26 cellular contexts compared by ENCODE assay signal in the genomic region with DNA sequence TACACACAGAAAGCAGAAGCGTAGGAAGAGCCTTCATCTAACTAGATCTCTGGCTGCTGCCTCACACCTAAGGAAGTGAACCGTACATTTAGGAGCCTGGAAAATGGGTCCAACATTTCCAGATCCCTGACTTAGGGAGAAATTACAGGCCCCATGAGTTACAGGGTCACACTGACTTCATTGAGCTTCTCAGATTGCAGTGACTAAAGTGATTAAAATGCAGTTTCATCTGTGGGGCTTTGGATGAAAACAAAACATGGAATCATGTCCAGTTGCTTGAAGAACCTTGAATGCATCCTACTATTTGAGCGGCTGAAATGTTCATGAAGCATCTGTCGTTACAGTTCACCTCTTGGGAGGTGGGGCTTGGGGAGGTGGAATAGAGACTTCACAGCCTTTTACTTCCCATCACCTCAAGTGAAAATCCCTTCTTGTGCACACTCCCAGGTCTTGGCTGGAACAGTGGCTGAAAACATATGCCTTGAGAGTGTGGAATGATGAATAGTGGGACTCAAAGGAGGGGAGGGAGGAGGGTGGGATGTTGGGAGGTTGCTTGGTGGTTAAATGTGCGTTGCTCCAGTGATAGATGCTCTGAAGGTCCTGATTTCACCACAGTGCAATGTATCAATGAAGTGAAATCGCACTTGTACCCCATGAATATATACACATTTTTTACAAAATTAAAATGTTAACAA. TPM values are rescaled to one million over a fixed set of nuclear protein-coding genes. Genes with fewer than 3 reads are reported as not detected.
A peak's percentile ranks its signal among the peaks of the same experiment; 100 is the strongest.
DNase-seq lines count a peak whose midpoint lies in the region; ATAC-seq, FAIRE-seq and TF ChIP-seq lines count a peak whose summit lies in the region.
"Had no signal": no experiment of that assay in that cellular context is flagged by ENCODE, and none has a peak within 500 bp of the region (broad histone marks: within the 10 kb centered on the region; RNA-seq: fewer than 3 reads in every experiment).

No MANE protein-coding gene starts in this region.

- FAIRE-seq in HTR-8/SVneo (lab: Jason Lieb, UNC) (peak; percentile 86), bronchial epithelial cell (lab: Jason Lieb, UNC) (peak; percentile 7)
- FAIRE-seq: GM12878 had no signal

- no peak overlapping the region for H3K4me3 ChIP-seq in bronchial epithelial cell (ENCODE audit: low read depth, low read length)
- H3K4me3 ChIP-seq: GM12878, psoas muscle, SK-N-MC, transverse colon had no signal

- no peaks in the 10 kb centered on the region for H3K36me3 ChIP-seq in bronchial epithelial cell (ENCODE audit: control insufficient read depth, insufficient read depth, low read length)
- H3K36me3 ChIP-seq: neutrophil, transverse colon had no signal

- H3K27me3 ChIP-seq in bronchial epithelial cell (ENCODE audit: control insufficient read depth, insufficient read depth, low read length) = peaks cover 2% of the 10 kb centered on the region
- H3K27me3 ChIP-seq: transverse colon had no signal

- no peak for ATAC-seq in HG02852 (IDR thresholded peaks at IDR 0.05; ENCODE audit: unreplicated experiment)
- ATAC-seq: GM12878, psoas muscle had no signal

- peak; percentile 29 for DNase-seq in AG08396 (ENCODE audit: low spot score)
- peak; percentile 56 for DNase-seq in HTR-8/SVneo (ENCODE audit: insufficient read length, low spot score)
- DNase-seq in bronchial epithelial cell (ENCODE audit: low read depth) = no peak
- DNase-seq in iris pigment epithelial cell (ENCODE audit: low read depth) = peak; percentile 71
- no peak for DNase-seq in NCI-H1105 (lab: John Stamatoyannopoulos, UW)
- DNase-seq in dedifferentiated amniotic fluid mesenchymal stem cell (ENCODE audit: extremely low spot score) = no peak
- no peak for DNase-seq in activated naive CD4-positive, alpha-beta T cell treated with anti-CD3 and anti-CD28 coated beads, Interleukin-2, amount 50 U/mL, for 16 hours
- DNase-seq: activated CD4-positive, alpha-beta T cell treated with anti-CD3 and anti-CD28 coated beads, Interleukin-2, amount 50 U/mL, for 1 hour; activated naive CD4-positive, alpha-beta T cell treated with anti-CD3 and anti-CD28 coated beads for 36 hours; aorta; DMS53; NCI-H2029 treated with DMSO at 0.1 percent for 48 hours; NCI-H226; NCI-H82; psoas muscle; stimulated activated CD8-positive, alpha-beta memory T cell treated with anti-CD3 and anti-CD28 coated beads, Interleukin-4, amount 100 ng/mL, for 48 hours; transverse colon had no signal

- TF ChIP-seq CTCF in bronchial epithelial cell (IDR thresholded peaks at IDR 0.05; ENCODE audit: insufficient read depth, low read length, severe bottlenecking) = no peak

RNA-seq across cellular contexts. Expression of gene TEKT3, which starts 19.7 kb away (rescaled TPM):
- total RNA-seq in bronchial epithelial cell = not detected in 2 replicates
- total RNA-seq: A172; activated naive CD4-positive, alpha-beta T cell treated with anti-CD3 and anti-CD28 coated beads for 36 hours; epithelial cell of proximal tubule; GM12878; lung microvascular endothelial cell; MCF 10A; skeletal muscle tissue had no signal

RNA-seq across cellular contexts. Expression of gene PMP22, which starts 56.6 kb away (rescaled TPM):
- total RNA-seq in bronchial epithelial cell = 0.13 and 2.6 TPM in 2 replicates

Comparison
In these comparisons a context has a peak if more than half of its experiments do, and no peak if none do; other contexts are left out.
1. DNase-seq: peak in AG08396 (single experiment), HTR-8/SVneo (single experiment) and iris pigment epithelial cell (single experiment); none in bronchial epithelial cell (single experiment), NCI-H1105 (single experiment), dedifferentiated amniotic fluid mesenchymal stem cell (single experiment) and activated naive CD4-positive, alpha-beta T cell treated with anti-CD3 and anti-CD28 coated beads, Interleukin-2, amount 50 U/mL, for 16 hours (single experiment).